10 cellular contexts compared by ENCODE assay signal in the genomic region with DNA sequence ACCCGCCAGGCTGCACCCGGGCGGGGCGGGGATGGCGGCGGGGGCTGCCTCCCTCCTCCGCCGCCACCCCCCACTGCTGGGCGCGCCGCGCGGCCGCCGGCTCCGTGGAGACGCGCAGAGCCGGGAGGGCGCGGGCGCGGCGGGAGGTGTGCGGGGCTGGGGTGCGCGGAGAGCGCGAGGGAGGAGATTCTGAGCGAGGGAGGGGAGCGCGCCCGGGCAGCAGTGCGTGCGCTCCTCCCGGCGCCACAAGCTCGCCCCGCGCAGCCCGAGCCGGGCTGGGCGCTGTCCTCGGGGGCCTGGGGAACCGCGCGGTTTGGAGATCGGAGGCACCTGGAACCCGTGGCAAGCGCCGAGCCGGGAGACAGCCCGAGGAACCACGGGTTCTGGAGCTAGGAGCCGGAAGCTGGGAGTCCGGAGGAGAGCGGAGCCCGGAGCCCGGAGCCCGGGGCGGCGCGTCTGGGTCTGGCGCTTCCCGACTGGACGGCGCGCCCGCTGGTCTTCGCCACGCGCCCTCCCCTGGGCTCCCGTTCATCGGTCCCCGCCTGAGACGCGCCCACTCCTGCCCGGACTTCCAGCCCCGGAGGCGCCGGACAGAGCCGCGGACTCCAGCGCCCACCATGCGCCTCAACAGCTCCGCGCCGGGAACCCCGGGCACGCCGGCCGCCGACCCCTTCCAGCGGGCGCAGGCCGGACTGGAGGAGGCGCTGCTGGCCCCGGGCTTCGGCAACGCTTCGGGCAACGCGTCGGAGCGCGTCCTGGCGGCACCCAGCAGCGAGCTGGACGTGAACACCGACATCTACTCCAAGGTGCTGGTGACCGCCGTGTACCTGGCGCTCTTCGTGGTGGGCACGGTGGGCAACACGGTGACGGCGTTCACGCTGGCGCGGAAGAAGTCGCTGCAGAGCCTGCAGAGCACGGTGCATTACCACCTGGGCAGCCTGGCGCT. TPM values are rescaled to one million over a fixed set of nuclear protein-coding genes. Genes with fewer than 3 reads are reported as not detected.
DNase-seq lines count a peak whose midpoint lies in the region; ATAC-seq, FAIRE-seq and TF ChIP-seq lines count a peak whose summit lies in the region.
"Had no signal": no experiment of that assay in that cellular context is flagged by ENCODE, and none has a peak within 500 bp of the region (broad histone marks: within the 10 kb centered on the region; RNA-seq: fewer than 3 reads in every experiment).

Gene NTSR1, plus strand, starts transcription at position 246 of the 946 bp plus-strand sequence. Its CDS starts 372 bp downstream, at position 618.

- peaks cover 10% of the 10 kb centered on the region for H3K4me1 Mint-ChIP-seq in activated T-cell treated with anti-CD3 and anti-CD28 coated beads, Interleukin-2, amount 50 U/mL, for 24 hours (ENCODE audit: low read depth)
- H3K4me1 Mint-ChIP-seq in stimulated activated memory B cell treated with anti-CD40 and anti-IgM and Interleukin-4, amounts not matched to agents 10 μg/mL and 1 μg/mL and 100 μg/mL, for 72 hours, result peaks cover 6% of the 10 kb centered on the region

- CTCF ChIA-PET in RWPE1 (lab: Yijun Ruan, JAX), result interaction anchor here (0.5 to 3.0 kb wide), 22 partner anchors 13 to 1569 kb away, joined by 3 to 29 read pairs (median 3); no protein-coding TSS in a partner anchor

- H3K27ac ChIP-seq in RWPE1, result peak within 1 kb of the TSS; percentile 96
- H3K27ac ChIP-seq: KMS-11, right lobe of liver had no signal

- H3K27ac Mint-ChIP-seq in activated T-cell treated with anti-CD3 and anti-CD28 coated beads, Interleukin-2, amount 50 U/mL, for 24 hours, result no peak within 1 kb of the TSS
- H3K27ac Mint-ChIP-seq in stimulated activated memory B cell treated with anti-CD40 and anti-IgM and Interleukin-4, amounts not matched to agents 10 μg/mL and 1 μg/mL and 100 μg/mL, for 72 hours, result no peak within 1 kb of the TSS

- peak within 1 kb of the TSS; percentile 31 for H3K4me3 Mint-ChIP-seq in activated T-cell treated with anti-CD3 and anti-CD28 coated beads, Interleukin-2, amount 50 U/mL, for 24 hours
- H3K4me3 Mint-ChIP-seq in stimulated activated memory B cell treated with anti-CD40 and anti-IgM and Interleukin-4, amounts not matched to agents 10 μg/mL and 1 μg/mL and 100 μg/mL, for 72 hours, result peak within 1 kb of the TSS; percentile 19

- POLR2A ChIA-PET in RWPE1 (lab: Yijun Ruan, JAX; ENCODE audit: low non-redundant PET), result interaction anchor here (0.7 to 1.6 kb wide), 2 partner anchors 33 to 85 kb away, joined by 3 to 4 read pairs; no protein-coding TSS in a partner anchor

- ATAC-seq in left ventricle myocardium superior (no peak), HG03520 (IDR thresholded peaks at IDR 0.05; ENCODE audit: unreplicated experiment) (no peak)
- ATAC-seq in stimulated activated memory B cell treated with anti-CD40 and anti-IgM and Interleukin-4, amounts not matched to agents 10 μg/mL and 1 μg/mL and 100 μg/mL, for 72 hours, result no peak
- ATAC-seq: right lobe of liver had no signal

- intact Hi-C loops in left ventricle myocardium superior (cut with micrococcal nuclease), result no loop called here

- H3K27me3 Mint-ChIP-seq in activated T-cell treated with anti-CD3 and anti-CD28 coated beads, Interleukin-2, amount 50 U/mL, for 24 hours, result peaks cover 32% of the 10 kb centered on the region
- H3K27me3 Mint-ChIP-seq in stimulated activated memory B cell treated with anti-CD40 and anti-IgM and Interleukin-4, amounts not matched to agents 10 μg/mL and 1 μg/mL and 100 μg/mL, for 72 hours, result peaks cover 86% of the 10 kb centered on the region

- no peaks in the 10 kb centered on the region for H3K36me3 Mint-ChIP-seq in activated T-cell treated with anti-CD3 and anti-CD28 coated beads, Interleukin-2, amount 50 U/mL, for 24 hours (ENCODE audit: low read depth)
- H3K36me3 Mint-ChIP-seq in stimulated activated memory B cell treated with anti-CD40 and anti-IgM and Interleukin-4, amounts not matched to agents 10 μg/mL and 1 μg/mL and 100 μg/mL, for 72 hours, result no peaks in the 10 kb centered on the region

- DNase-seq in activated T-cell treated with anti-CD3 and anti-CD28 coated beads, Interleukin-2, amount 50 U/mL, for 24 hours, result no peak
- no peak for DNase-seq in activated T-cell treated with anti-CD3 and anti-CD28 coated beads, Interleukin-2, amount 50 U/mL, for 1 hour
- DNase-seq in RWPE1 (ENCODE audit: low spot score), result peak; percentile 68
- peak; percentile 24 for DNase-seq in left ventricle myocardium superior
- DNase-seq in RCC 7860 (ENCODE audit: low spot score), result no peak
- no peak for DNase-seq in anterior cingulate cortex (lab: John Stamatoyannopoulos, UW)

- FAIRE-seq in RCC 7860 (lab: Jason Lieb, UNC), result no peak

- H3K9me3 Mint-ChIP-seq in activated T-cell treated with anti-CD3 and anti-CD28 coated beads, Interleukin-2, amount 50 U/mL, for 24 hours, result no peaks in the 10 kb centered on the region
- H3K9me3 Mint-ChIP-seq in stimulated activated memory B cell treated with anti-CD40 and anti-IgM and Interleukin-4, amounts not matched to agents 10 μg/mL and 1 μg/mL and 100 μg/mL, for 72 hours, result no peaks in the 10 kb centered on the region

- no peak; the same call in 1 of the 2 replicates for TF ChIP-seq CTCF in RWPE1 (conservative IDR thresholded peaks at IDR 0.05; ENCODE audit: low read depth)

RNA-seq across cellular contexts. Expression of gene NTSR1, which starts in this region (rescaled TPM):
- not detected for total RNA-seq in left ventricle myocardium superior

Comparison
In these comparisons a context has a peak if more than half of its experiments do, and no peak if none do; other contexts are left out.
1. Peak in DNase-seq in left ventricle myocardium superior; RNA of the gene not detected or under 1 TPM.